8 cellular contexts compared by ENCODE assay signal in the genomic region with DNA sequence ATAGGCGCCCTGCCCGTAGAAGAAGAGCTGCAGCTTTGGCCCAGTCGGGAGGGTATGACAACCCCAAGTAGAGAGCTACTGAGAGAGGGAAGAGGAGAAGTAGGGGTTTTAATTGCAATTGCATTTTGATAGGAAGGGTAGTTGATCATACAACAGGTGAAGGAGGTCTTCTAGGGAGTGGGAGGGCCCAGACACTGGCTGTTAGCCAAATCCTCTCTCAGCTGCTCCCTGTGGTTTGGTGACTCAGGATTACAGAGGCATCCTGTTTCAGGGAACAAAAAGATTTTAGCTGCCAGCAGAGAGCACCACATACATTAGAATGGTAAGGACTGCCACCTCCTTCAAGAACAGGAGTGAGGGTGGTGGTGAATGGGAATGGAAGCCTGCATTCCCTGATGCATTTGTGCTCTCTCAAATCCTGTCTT.
DNase-seq lines count a peak whose midpoint lies in the region; ATAC-seq, FAIRE-seq and TF ChIP-seq lines count a peak whose summit lies in the region.

No MANE protein-coding gene starts in this region.

- no peak overlapping the region for H3K4me3 Mint-ChIP-seq in stimulated activated effector memory CD8-positive, alpha-beta T cell treated with anti-CD3 and anti-CD28 coated beads, Interleukin-12 subunit alpha, Interleukin-12 subunit beta, amount 100 ng/mL, for 72 hours

- TF ChIP-seq CTCF in coronary artery (IDR thresholded peaks at IDR 0.05) = no peak
- no peak for TF ChIP-seq CTCF in lower leg skin (IDR thresholded peaks at IDR 0.05)

- 74 to 92% methylated on average over 3 of the region's 3 CpGs for WGBS in lower leg skin, 2 donors

- ATAC-seq in stimulated activated effector memory CD8-positive, alpha-beta T cell treated with anti-CD3 and anti-CD28 coated beads, Interleukin-12 subunit alpha, Interleukin-12 subunit beta, amount 100 ng/mL, for 72 hours = peak; percentile 65
- ATAC-seq in GM19452 (IDR thresholded peaks at IDR 0.05; ENCODE audit: unreplicated experiment) = no peak
- ATAC-seq in HG02763 (IDR thresholded peaks at IDR 0.05; ENCODE audit: unreplicated experiment) = no peak

- H3K27ac Mint-ChIP-seq in stimulated activated effector memory CD8-positive, alpha-beta T cell treated with anti-CD3 and anti-CD28 coated beads, Interleukin-12 subunit alpha, Interleukin-12 subunit beta, amount 100 ng/mL, for 72 hours = no peak overlapping the region

- no peaks in the 10 kb centered on the region for H3K36me3 Mint-ChIP-seq in stimulated activated effector memory CD8-positive, alpha-beta T cell treated with anti-CD3 and anti-CD28 coated beads, Interleukin-12 subunit alpha, Interleukin-12 subunit beta, amount 100 ng/mL, for 72 hours

- H3K4me1 Mint-ChIP-seq in stimulated activated effector memory CD8-positive, alpha-beta T cell treated with anti-CD3 and anti-CD28 coated beads, Interleukin-12 subunit alpha, Interleukin-12 subunit beta, amount 100 ng/mL, for 72 hours = no peaks in the 10 kb centered on the region

- TF ChIP-seq POLR2A in lower leg skin (IDR thresholded peaks at IDR 0.05) = no peak

- intact Hi-C loops in lower leg skin (cut with DNase I; ENCODE audit: low total_unique reads) = loop anchor here (2.0 kb wide), 1 partner anchor 409 kb away; a partner anchor contains a TSS

- H3K27ac ChIP-seq in coronary artery = peak overlapping the region in 1 of 2 donors; percentile 35

- DNase-seq in DMS53 (lab: John Stamatoyannopoulos, UW) = peak; percentile 95
- DNase-seq in LoVo (ENCODE audit: low spot score) = peak; percentile 94
- peak; percentile 96 for DNase-seq in RCC 7860 (ENCODE audit: low spot score)
- DNase-seq in coronary artery (ENCODE audit: low spot score) = peak; percentile 79
- DNase-seq in lower leg skin (ENCODE audit: low spot score in 2 of 2) = peak; percentile 50 to 87
- no peak for DNase-seq in stimulated activated effector memory CD8-positive, alpha-beta T cell treated with anti-CD3 and anti-CD28 coated beads, Interleukin-12 subunit alpha, Interleukin-12 subunit beta, amount 100 ng/mL, for 72 hours (ENCODE audit: low spot score in 2 of 2)

- H3K9me3 Mint-ChIP-seq in stimulated activated effector memory CD8-positive, alpha-beta T cell treated with anti-CD3 and anti-CD28 coated beads, Interleukin-12 subunit alpha, Interleukin-12 subunit beta, amount 100 ng/mL, for 72 hours = no peaks in the 10 kb centered on the region

- FAIRE-seq in RCC 7860 (lab: Jason Lieb, UNC) = peak; percentile 91

- H3K4me3 ChIP-seq in coronary artery (no peak overlapping the region), lower leg skin (ENCODE audit: low read depth, poor library complexity, severe bottlenecking) (no peak overlapping the region)

Comparison
In these comparisons a context has a peak if more than half of its experiments do, and no peak if none do; other contexts are left out.
1. DNase-seq: peak in DMS53 (single experiment), LoVo (single experiment), RCC 7860 (single experiment), coronary artery (single experiment) and lower leg skin (2 of 2); none in stimulated activated effector memory CD8-positive, alpha-beta T cell treated with anti-CD3 and anti-CD28 coated beads, Interleukin-12 subunit alpha, Interleukin-12 subunit beta, amount 100 ng/mL, for 72 hours (0 of 2).